3 cellular contexts compared by ENCODE assay signal in genomic region chr6:27250955-27251671, GRCh38.
TF ChIP-seq lines count a peak whose summit lies in the region.

No MANE protein-coding gene starts in this region.

TF ChIP-seq in A549, 52 proteins besides CTCF, POLR2A, EP300 and RAD21 (continued from another document):
- TF ChIP-seq USF2 (IDR thresholded peaks at IDR 0.05) (no peak), PHF8 (IDR thresholded peaks at IDR 0.05; ENCODE audit: borderline replicate concordance, low read depth) (peak; percentile 52)

TF ChIP-seq in endothelial cell of umbilical vein, 7 proteins besides CTCF, POLR2A, EP300 and RAD21 (continued from another document):
- TF ChIP-seq POLR2AphosphoS5 (IDR thresholded peaks at IDR 0.05; ENCODE audit: insufficient read depth, low read depth, low read length), result no peak
- no peak for TF ChIP-seq JUN (IDR thresholded peaks at IDR 0.05; ENCODE audit: borderline replicate concordance, insufficient read depth, insufficient read length, low read depth)
- peak; percentile 66 for TF ChIP-seq EZH2 (IDR thresholded peaks at IDR 0.05; ENCODE audit: borderline replicate concordance, low read depth, low read length, severe bottlenecking)
- no peak for TF ChIP-seq FOS (IDR thresholded peaks at IDR 0.05; ENCODE audit: borderline replicate concordance, insufficient read depth, low read length)

TF ChIP-seq in neural cell, 6 proteins besides CTCF, POLR2A, EP300 and RAD21 (continued from another document):
- no peak for TF ChIP-seq REST (IDR thresholded peaks at IDR 0.05; ENCODE audit: borderline replicate concordance)
TF ChIP-seq in neural cell: peak in this region for 0.
